Comparison of ENCODE assay signal across 12 cellular contexts in the genomic region with DNA sequence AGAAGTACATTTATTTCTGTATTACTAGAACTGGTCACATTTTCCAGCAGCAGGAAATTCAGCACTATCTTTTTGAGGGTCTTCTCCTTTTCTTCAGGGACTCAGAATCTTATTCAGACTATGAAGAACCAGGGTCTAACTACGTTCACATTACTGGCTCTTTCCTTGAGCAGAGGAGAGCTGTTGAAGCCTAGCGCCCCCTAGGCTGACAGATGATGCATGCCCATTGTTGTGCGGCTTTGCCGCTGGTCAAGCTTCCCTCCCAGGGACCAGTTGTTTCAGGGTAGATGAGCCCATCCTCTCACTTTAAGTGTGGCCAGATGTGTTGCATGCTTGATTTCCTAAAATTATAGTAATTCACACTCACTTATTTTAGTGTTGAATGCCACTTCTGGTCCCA.
DNase-seq lines count a peak whose midpoint lies in the region; ATAC-seq and TF ChIP-seq lines count a peak whose summit lies in the region.
"Had no signal": no experiment of that assay in that cellular context is flagged by ENCODE, and none has a peak within 500 bp of the region (broad histone marks: within the 10 kb centered on the region; RNA-seq: fewer than 3 reads in every experiment).

No MANE protein-coding gene starts in this region.

- no peak overlapping the region for H3K4me3 ChIP-seq in AG04450 (ENCODE audit: low read depth, low read length)
- H3K4me3 ChIP-seq in NT2/D1 (ENCODE audit: insufficient read length, low read depth): no peak overlapping the region
- no peak overlapping the region for H3K4me3 ChIP-seq in fibroblast of mammary gland (ENCODE audit: control insufficient read depth, low read depth, low read length)
- H3K4me3 ChIP-seq: heart left ventricle had no signal

- TF ChIP-seq CTCF in AG04450 (IDR thresholded peaks at IDR 0.05; ENCODE audit: low read depth, low read length) (peak; percentile 21), fibroblast of mammary gland (conservative IDR thresholded peaks at IDR 0.05; ENCODE audit: control insufficient read depth, insufficient read depth, low read depth, low read length) (peak; percentile 23)

- CTCF ChIA-PET in AG04450 (lab: Charles Lee): no interaction called here

- H3K27me3 ChIP-seq in AG04450 (ENCODE audit: control insufficient read depth, insufficient read depth, low read length): no peaks in the 10 kb centered on the region
- no peaks in the 10 kb centered on the region for H3K27me3 ChIP-seq in NT2/D1 (ENCODE audit: insufficient read depth, insufficient read length)
- H3K27me3 ChIP-seq: heart left ventricle had no signal

- H3K27ac Mint-ChIP-seq in stimulated activated effector memory CD8-positive, alpha-beta T cell treated with anti-CD3 and anti-CD28 coated beads, Interleukin-12 subunit alpha, Interleukin-12 subunit beta, amount 100 ng/mL, for 72 hours: no peak overlapping the region

- DNase-seq in AG04450 (ENCODE audit: low read depth, low spot score) (no peak), NT2/D1 (ENCODE audit: low read depth, low spot score) (peak; percentile 44), fibroblast of mammary gland (ENCODE audit: low read depth) (peak; percentile 2), superior temporal gyrus (ENCODE audit: extremely low spot score) (no peak)
- DNase-seq in stimulated activated effector memory CD8-positive, alpha-beta T cell treated with anti-CD3 and anti-CD28 coated beads, Interleukin-12 subunit alpha, Interleukin-12 subunit beta, amount 100 ng/mL, for 72 hours (ENCODE audit: low spot score in 2 of 2): no peak
- DNase-seq: COR-L47, heart left ventricle, NCI-H2107 had no signal

- H3K36me3 ChIP-seq in NT2/D1 (ENCODE audit: insufficient read depth, insufficient read length, low read length): no peaks in the 10 kb centered on the region
- H3K36me3 ChIP-seq: heart left ventricle had no signal

- no peak overlapping the region for H3K9ac ChIP-seq in NT2/D1 (ENCODE audit: insufficient read length, low read depth)

- H3K36me3 Mint-ChIP-seq in stimulated activated effector memory CD8-positive, alpha-beta T cell treated with anti-CD3 and anti-CD28 coated beads, Interleukin-12 subunit alpha, Interleukin-12 subunit beta, amount 100 ng/mL, for 72 hours: no peaks in the 10 kb centered on the region

- ATAC-seq in GM18511 (IDR thresholded peaks at IDR 0.05; ENCODE audit: unreplicated experiment) (peak; percentile 65), GM21786 (IDR thresholded peaks at IDR 0.05; ENCODE audit: unreplicated experiment) (no peak), HG03175 (IDR thresholded peaks at IDR 0.05; ENCODE audit: unreplicated experiment) (no peak)
- ATAC-seq in stimulated activated effector memory CD8-positive, alpha-beta T cell treated with anti-CD3 and anti-CD28 coated beads, Interleukin-12 subunit alpha, Interleukin-12 subunit beta, amount 100 ng/mL, for 72 hours: no peak
- ATAC-seq: activated CD4-positive, CD25-positive, alpha-beta regulatory T cell treated with anti-CD3 and anti-CD28 coated beads, Interleukin-2, amount 50 U/mL, for 24 hours; heart left ventricle had no signal

- POLR2A ChIA-PET in AG04450 (lab: Yijun Ruan, JAX): no interaction called here

- H3K9me3 ChIP-seq in AG04450 (ENCODE audit: control insufficient read depth, insufficient read depth, low read length): no peaks in the 10 kb centered on the region
- 0 out of 2 replicates have a peak, but pooled peaks cover 5% of the 10 kb centered on the region for H3K9me3 ChIP-seq in NT2/D1 (ENCODE audit: insufficient read depth, low read length)
- H3K9me3 ChIP-seq: heart left ventricle had no signal

- no peaks in the 10 kb centered on the region for H3K4me1 ChIP-seq in NT2/D1 (ENCODE audit: insufficient read depth, insufficient read length)

- peaks cover 2% of the 10 kb centered on the region for H3K9me3 Mint-ChIP-seq in stimulated activated effector memory CD8-positive, alpha-beta T cell treated with anti-CD3 and anti-CD28 coated beads, Interleukin-12 subunit alpha, Interleukin-12 subunit beta, amount 100 ng/mL, for 72 hours

- H3K27ac ChIP-seq in AG04450 (ENCODE audit: low read depth, low read length): no peak overlapping the region
- H3K27ac ChIP-seq: heart left ventricle had no signal

- no peaks in the 10 kb centered on the region for H3K4me1 Mint-ChIP-seq in stimulated activated effector memory CD8-positive, alpha-beta T cell treated with anti-CD3 and anti-CD28 coated beads, Interleukin-12 subunit alpha, Interleukin-12 subunit beta, amount 100 ng/mL, for 72 hours

- no peak overlapping the region for H3K4me3 Mint-ChIP-seq in stimulated activated effector memory CD8-positive, alpha-beta T cell treated with anti-CD3 and anti-CD28 coated beads, Interleukin-12 subunit alpha, Interleukin-12 subunit beta, amount 100 ng/mL, for 72 hours

Comparison
In these comparisons a context has a peak if more than half of its experiments do, and no peak if none do; other contexts are left out.
1. DNase-seq: peak in NT2/D1 (single experiment) and fibroblast of mammary gland (single experiment); none in AG04450 (single experiment), stimulated activated effector memory CD8-positive, alpha-beta T cell treated with anti-CD3 and anti-CD28 coated beads, Interleukin-12 subunit alpha, Interleukin-12 subunit beta, amount 100 ng/mL, for 72 hours (0 of 2) and superior temporal gyrus (single experiment).